1 cellular context compared by ENCODE assay signal in genomic region chr5:141691286-141691866, GRCh38.
TF ChIP-seq lines count a peak whose summit lies in the region.

No MANE protein-coding gene starts in this region.

TF ChIP-seq in K562, 482 proteins besides CTCF, POLR2A, EP300 and RAD21 (continued from another document and continues in another):
- TF ChIP-seq MEF2D (tag; conservative IDR thresholded peaks at IDR 0.05; ENCODE audit: low read depth): 0 out of 2 replicates have a peak, but pooled peaks have one; percentile 33
- TF ChIP-seq ZNF140 (CRISPR knock-in tag; IDR thresholded peaks at IDR 0.05): no peak
- TF ChIP-seq ZNF239 (CRISPR knock-in tag; IDR thresholded peaks at IDR 0.05): peak; percentile 11
- TF ChIP-seq GATA2 (CRISPR knock-in tag; IDR thresholded peaks at IDR 0.05): peak; percentile 91
- peak; percentile 96 for TF ChIP-seq SMARCA4 (IDR thresholded peaks at IDR 0.05)
- TF ChIP-seq NFATC3 (IDR thresholded peaks at IDR 0.05): no peak
- no peak for TF ChIP-seq CREB5 (CRISPR knock-in tag; IDR thresholded peaks at IDR 0.05)
- no peak for TF ChIP-seq ZNF324 (CRISPR knock-in tag; IDR thresholded peaks at IDR 0.05)
- TF ChIP-seq, protein P1, sequence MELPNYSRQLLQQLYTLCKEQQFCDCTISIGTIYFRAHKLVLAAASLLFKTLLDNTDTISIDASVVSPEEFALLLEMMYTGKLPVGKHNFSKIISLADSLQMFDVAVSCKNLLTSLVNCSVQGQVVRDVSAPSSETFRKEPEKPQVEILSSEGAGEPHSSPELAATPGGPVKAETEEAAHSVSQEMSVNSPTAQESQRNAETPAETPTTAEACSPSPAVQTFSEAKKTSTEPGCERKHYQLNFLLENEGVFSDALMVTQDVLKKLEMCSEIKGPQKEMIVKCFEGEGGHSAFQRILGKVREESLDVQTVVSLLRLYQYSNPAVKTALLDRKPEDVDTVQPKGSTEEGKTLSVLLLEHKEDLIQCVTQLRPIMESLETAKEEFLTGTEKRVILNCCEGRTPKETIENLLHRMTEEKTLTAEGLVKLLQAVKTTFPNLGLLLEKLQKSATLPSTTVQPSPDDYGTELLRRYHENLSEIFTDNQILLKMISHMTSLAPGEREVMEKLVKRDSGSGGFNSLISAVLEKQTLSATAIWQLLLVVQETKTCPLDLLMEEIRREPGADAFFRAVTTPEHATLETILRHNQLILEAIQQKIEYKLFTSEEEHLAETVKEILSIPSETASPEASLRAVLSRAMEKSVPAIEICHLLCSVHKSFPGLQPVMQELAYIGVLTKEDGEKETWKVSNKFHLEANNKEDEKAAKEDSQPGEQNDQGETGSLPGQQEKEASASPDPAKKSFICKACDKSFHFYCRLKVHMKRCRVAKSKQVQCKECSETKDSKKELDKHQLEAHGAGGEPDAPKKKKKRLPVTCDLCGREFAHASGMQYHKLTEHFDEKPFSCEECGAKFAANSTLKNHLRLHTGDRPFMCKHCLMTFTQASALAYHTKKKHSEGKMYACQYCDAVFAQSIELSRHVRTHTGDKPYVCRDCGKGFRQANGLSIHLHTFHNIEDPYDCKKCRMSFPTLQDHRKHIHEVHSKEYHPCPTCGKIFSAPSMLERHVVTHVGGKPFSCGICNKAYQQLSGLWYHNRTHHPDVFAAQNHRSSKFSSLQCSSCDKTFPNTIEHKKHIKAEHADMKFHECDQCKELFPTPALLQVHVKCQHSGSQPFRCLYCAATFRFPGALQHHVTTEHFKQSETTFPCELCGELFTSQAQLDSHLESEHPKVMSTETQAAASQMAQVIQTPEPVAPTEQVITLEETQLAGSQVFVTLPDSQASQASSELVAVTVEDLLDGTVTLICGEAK (IDR thresholded peaks at IDR 0.05): no peak; the same call in 1 of the 2 replicates
- TF ChIP-seq, protein P1 (CRISPR knock-in tag; IDR thresholded peaks at IDR 0.05): no peak
- TF ChIP-seq RBM34 (IDR thresholded peaks at IDR 0.05; ENCODE audit: borderline replicate concordance, insufficient read depth, low read length): no peak
- peak; percentile 18 for TF ChIP-seq TAF1 (IDR thresholded peaks at IDR 0.05; ENCODE audit: control insufficient read depth, extremely low read depth, insufficient read depth, low read length, severe bottlenecking)
- no peak for TF ChIP-seq FUS (optimal IDR thresholded peaks at IDR 0.05; ENCODE audit: low read depth, low read length)
- no peak for TF ChIP-seq POLR2H (tag; IDR thresholded peaks at IDR 0.05; ENCODE audit: low read depth)
- TF ChIP-seq, protein P2, sequence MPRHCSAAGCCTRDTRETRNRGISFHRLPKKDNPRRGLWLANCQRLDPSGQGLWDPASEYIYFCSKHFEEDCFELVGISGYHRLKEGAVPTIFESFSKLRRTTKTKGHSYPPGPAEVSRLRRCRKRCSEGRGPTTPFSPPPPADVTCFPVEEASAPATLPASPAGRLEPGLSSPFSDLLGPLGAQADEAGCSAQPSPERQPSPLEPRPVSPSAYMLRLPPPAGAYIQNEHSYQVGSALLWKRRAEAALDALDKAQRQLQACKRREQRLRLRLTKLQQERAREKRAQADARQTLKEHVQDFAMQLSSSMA (CRISPR knock-in tag; IDR thresholded peaks at IDR 0.05): no peak
- peak; percentile 97 for TF ChIP-seq ARID1B (IDR thresholded peaks at IDR 0.05)
- TF ChIP-seq, protein P3, sequence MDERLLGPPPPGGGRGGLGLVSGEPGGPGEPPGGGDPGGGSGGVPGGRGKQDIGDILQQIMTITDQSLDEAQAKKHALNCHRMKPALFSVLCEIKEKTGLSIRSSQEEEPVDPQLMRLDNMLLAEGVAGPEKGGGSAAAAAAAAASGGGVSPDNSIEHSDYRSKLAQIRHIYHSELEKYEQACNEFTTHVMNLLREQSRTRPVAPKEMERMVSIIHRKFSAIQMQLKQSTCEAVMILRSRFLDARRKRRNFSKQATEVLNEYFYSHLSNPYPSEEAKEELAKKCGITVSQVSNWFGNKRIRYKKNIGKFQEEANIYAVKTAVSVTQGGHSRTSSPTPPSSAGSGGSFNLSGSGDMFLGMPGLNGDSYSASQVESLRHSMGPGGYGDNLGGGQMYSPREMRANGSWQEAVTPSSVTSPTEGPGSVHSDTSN (CRISPR knock-in tag; IDR thresholded peaks at IDR 0.05; ENCODE audit: low read depth): no peak
- TF ChIP-seq, protein P3 (tag; conservative IDR thresholded peaks at IDR 0.05; ENCODE audit: low read depth): no peak
- TF ChIP-seq FOXP4 (CRISPR knock-in tag; IDR thresholded peaks at IDR 0.05; ENCODE audit: borderline replicate concordance): 0 out of 2 replicates have a peak, but pooled peaks have one; percentile 23
- TF ChIP-seq FOSL1 (tag; conservative IDR thresholded peaks at IDR 0.05): peak; percentile 99
- no peak for TF ChIP-seq POLR3G (IDR thresholded peaks at IDR 0.05; ENCODE audit: extremely low read depth, insufficient read length, insufficient replicate concordance)
- peak; percentile 74 to 97; a peak in 3 of 4 replicates for TF ChIP-seq ETV6 (IDR thresholded peaks at IDR 0.05; ENCODE audit: borderline replicate concordance in 1 of 2, low read depth in 2 of 2, low read length in 1 of 2)
- no peak for TF ChIP-seq ETV6 (CRISPR knock-in tag; IDR thresholded peaks at IDR 0.05; ENCODE audit: borderline replicate concordance)
- TF ChIP-seq POLR2G (IDR thresholded peaks at IDR 0.05; ENCODE audit: low read depth, low read length): no peak
- TF ChIP-seq IRF2 (CRISPR knock-in tag; IDR thresholded peaks at IDR 0.05): no peak
- TF ChIP-seq LCOR (CRISPR knock-in tag; IDR thresholded peaks at IDR 0.05): peak; percentile 84
- peak; percentile 47; the same call in 1 of the 2 replicates for TF ChIP-seq ZKSCAN1 (IDR thresholded peaks at IDR 0.05; ENCODE audit: low read depth, low read length)
- no peak for TF ChIP-seq ZNF41 (CRISPR knock-in tag; conservative IDR thresholded peaks at IDR 0.05)
- TF ChIP-seq THRAP3 (IDR thresholded peaks at IDR 0.05; ENCODE audit: borderline replicate concordance): no peak
- TF ChIP-seq ZNF77 (CRISPR knock-in tag; IDR thresholded peaks at IDR 0.05): no peak
- 0 out of 2 replicates have a peak, but pooled peaks have one; percentile 3 for TF ChIP-seq E2F1 (CRISPR knock-in tag; IDR thresholded peaks at IDR 0.05)
- TF ChIP-seq PHB (CRISPR knock-in tag; IDR thresholded peaks at IDR 0.05): no peak
- no peak for TF ChIP-seq PTBP1 (IDR thresholded peaks at IDR 0.05; ENCODE audit: low read depth, low read length)
- TF ChIP-seq U2AF1 (optimal IDR thresholded peaks at IDR 0.05; ENCODE audit: low read depth, low read length): no peak
- TF ChIP-seq RBM22 (IDR thresholded peaks at IDR 0.05; ENCODE audit: low read depth, low read length, poor library complexity, severe bottlenecking): no peak
- no peak for TF ChIP-seq ELK1 (CRISPR knock-in tag; IDR thresholded peaks at IDR 0.05)
- TF ChIP-seq ARID3A (IDR thresholded peaks at IDR 0.05; ENCODE audit: borderline replicate concordance, low read depth, low read length): peak; percentile 93
- TF ChIP-seq POLR3A (IDR thresholded peaks at IDR 0.05; ENCODE audit: borderline replicate concordance, extremely low read depth, insufficient read depth, insufficient read length): no peak
- TF ChIP-seq SLC30A9 (CRISPR knock-in tag; IDR thresholded peaks at IDR 0.05): no peak
- TF ChIP-seq TGIF2 (CRISPR knock-in tag; IDR thresholded peaks at IDR 0.05): no peak
- peak; percentile 85 for TF ChIP-seq PML (IDR thresholded peaks at IDR 0.05; ENCODE audit: low read length)
- 0 out of 2 replicates have a peak, but pooled peaks have one; percentile 9 for TF ChIP-seq ZNF311 (CRISPR knock-in tag; IDR thresholded peaks at IDR 0.05)
- TF ChIP-seq ARNT (IDR thresholded peaks at IDR 0.05): peak in 1 of 2 experiments; percentile 70; a peak in 2 of 4 replicates
- TF ChIP-seq NONO (IDR thresholded peaks at IDR 0.05; ENCODE audit: low read depth in 2 of 2, low read length in 1 of 2): 0 out of 4 replicates have a peak, but pooled peaks of 1 of the 2 experiments have one; percentile 20
- no peak for TF ChIP-seq NFE2L1 (tag; IDR thresholded peaks at IDR 0.05; ENCODE audit: borderline replicate concordance, low read depth)
